8 cellular contexts compared by ENCODE assay signal in genomic region chr9:134066546-134066922, GRCh38. TPM values are rescaled to one million over a fixed set of nuclear protein-coding genes. Genes with fewer than 3 reads are reported as not detected.
DNase-seq lines count a peak whose midpoint lies in the region; ATAC-seq, FAIRE-seq and TF ChIP-seq lines count a peak whose summit lies in the region.

No MANE protein-coding gene starts in this region.

- H3K27me3 Mint-ChIP-seq in CD14-positive monocyte (ENCODE audit: low read depth in 3 of 3) = peaks cover 18 to 25% (median 25%) of the 10 kb centered on the region in 3 donors
- peaks cover 19% of the 10 kb centered on the region for H3K27me3 Mint-ChIP-seq in activated naive CD8-positive, alpha-beta T cell treated with anti-CD3 and anti-CD28 coated beads, Interleukin-2, amount 10 ng/mL, durations not matched to agents 7 days and 5 days

- no peaks in the 10 kb centered on the region for H3K36me3 ChIP-seq in keratinocyte (ENCODE audit: control insufficient read depth in 2 of 2, extremely low read depth in 1 of 2, insufficient read depth in 2 of 2, low read length in 2 of 2)
- H3K36me3 ChIP-seq in suprapubic skin = no peaks in the 10 kb centered on the region

- ATAC-seq in activated naive CD8-positive, alpha-beta T cell treated with anti-CD3 and anti-CD28 coated beads, Interleukin-2, amount 10 ng/mL, durations not matched to agents 7 days and 5 days (ENCODE audit: low read depth) = no peak

- no peak for TF ChIP-seq CTCF in CD14-positive monocyte (IDR thresholded peaks at IDR 0.05)
- no peak for TF ChIP-seq CTCF in keratinocyte (optimal IDR thresholded peaks at IDR 0.05 in 1 of 3, IDR thresholded peaks at IDR 0.05 in 1 of 3, conservative IDR thresholded peaks at IDR 0.05 in 1 of 3; ENCODE audit: extremely low read depth in 1 of 3, insufficient read depth in 2 of 3, low read length in 3 of 3)
- TF ChIP-seq CTCF in suprapubic skin (IDR thresholded peaks at IDR 0.05) = no peak

- no peak for FAIRE-seq in keratinocyte (lab: Jason Lieb, UNC)

- TF ChIP-seq EP300 in suprapubic skin (IDR thresholded peaks at IDR 0.05) = no peak

- H3K4me2 ChIP-seq in keratinocyte (ENCODE audit: control insufficient read depth, extremely low read depth, insufficient read depth, low read depth, low read length) = peak overlapping the region; percentile 98

- H3K9ac ChIP-seq in keratinocyte (ENCODE audit: control insufficient read depth, extremely low read depth, insufficient read depth, low read length) = peak overlapping the region; percentile 90

- peak overlapping the region; percentile 87 to 94 for H3K4me3 Mint-ChIP-seq in CD14-positive monocyte
- H3K4me3 Mint-ChIP-seq in activated naive CD8-positive, alpha-beta T cell treated with anti-CD3 and anti-CD28 coated beads, Interleukin-2, amount 10 ng/mL, durations not matched to agents 7 days and 5 days = peak overlapping the region; percentile 95

- H3K27me3 ChIP-seq in keratinocyte (ENCODE audit: control insufficient read depth, extremely low read depth, insufficient read depth, low read length) = peaks cover 22% of the 10 kb centered on the region
- H3K27me3 ChIP-seq in suprapubic skin = no peaks in the 10 kb centered on the region

- peak overlapping the region; percentile 73 for H3K27ac ChIP-seq in keratinocyte (ENCODE audit: control insufficient read depth, insufficient read depth, low read length)
- peak overlapping the region; percentile 82 for H3K27ac ChIP-seq in suprapubic skin

- 2% methylated on average over 8 of the region's 10 CpGs for WGBS in suprapubic skin

- intact Hi-C loops in CD14-positive monocyte (cut with micrococcal nuclease) = loop anchor here (2.0 to 10.0 kb wide), 4 partner anchors 42 to 858 kb away; partner anchors contain the start of genes WDR5 (in 2 of the 2), BRD3OS (in 1 of the 2) and RXRA (in 1 of the 2)

- H3K79me2 ChIP-seq in keratinocyte (ENCODE audit: control insufficient read depth, insufficient read depth, low read length) = peaks cover 48% of the 10 kb centered on the region

- no peak for DNase-seq in CD14-positive monocyte (ENCODE audit: low spot score)
- peak; percentile 17 for DNase-seq in HT-29 (ENCODE audit: low spot score)
- no peak for DNase-seq in activated naive CD8-positive, alpha-beta T cell treated with anti-CD3 and anti-CD28 coated beads, Interleukin-2, amount 10 ng/mL, durations not matched to agents 7 days and 5 days
- no peak for DNase-seq in keratinocyte (ENCODE audit: low read depth, low spot score)
- DNase-seq in suprapubic skin (ENCODE audit: low spot score in 2 of 2) = no peak
- no peak for DNase-seq in GM19238 (ENCODE audit: insufficient read length, low spot score)
- no peak for DNase-seq in H4 (ENCODE audit: low spot score)
- no peak for DNase-seq in hypothalamus (lab: John Stamatoyannopoulos, UW)

- H3K4me1 Mint-ChIP-seq in CD14-positive monocyte = peaks cover 51% of the 10 kb centered on the region
- peaks cover 19% of the 10 kb centered on the region for H3K4me1 Mint-ChIP-seq in activated naive CD8-positive, alpha-beta T cell treated with anti-CD3 and anti-CD28 coated beads, Interleukin-2, amount 10 ng/mL, durations not matched to agents 7 days and 5 days

- POLR2A ChIA-PET in activated naive CD8-positive, alpha-beta T cell treated with anti-CD3 and anti-CD28 coated beads, Interleukin-2, amount 10 ng/mL, durations not matched to agents 7 days and 5 days (lab: Charles Lee) = interaction anchor here (1.0 to 2.6 kb wide), 4 partner anchors 16 to 70 kb away, joined by 3 to 19 read pairs (median 10); partner anchors contain the start of genes BRD3OS and WDR5

- H3K27ac Mint-ChIP-seq in CD14-positive monocyte = peak overlapping the region; percentile 88 to 95 (median 93)
- peak overlapping the region; percentile 97 for H3K27ac Mint-ChIP-seq in activated naive CD8-positive, alpha-beta T cell treated with anti-CD3 and anti-CD28 coated beads, Interleukin-2, amount 10 ng/mL, durations not matched to agents 7 days and 5 days

- no peaks in the 10 kb centered on the region for H3K9me1 ChIP-seq in keratinocyte (ENCODE audit: control insufficient read depth, extremely low read depth, insufficient read depth, low read length)

- H3K9me3 ChIP-seq in keratinocyte (ENCODE audit: control insufficient read depth, low read depth, low read length) (no peaks in the 10 kb centered on the region), suprapubic skin (no peaks in the 10 kb centered on the region)

- dilution Hi-C loops in keratinocyte (cut with MboI; ENCODE audit: extremely low pct_ligation_motif_present, low sequenced_read_pairs) = no loop called here

- H3K4me3 ChIP-seq in keratinocyte (ENCODE audit: control insufficient read depth in 2 of 3, extremely low read depth in 1 of 3, insufficient read depth in 2 of 3, low read depth in 1 of 3, low read length in 3 of 3) = peak overlapping the region; percentile 70 to 92 (median 83)
- H3K4me3 ChIP-seq in suprapubic skin = peak overlapping the region; percentile 91

- H3K36me3 Mint-ChIP-seq in CD14-positive monocyte = peaks cover 12 to 18% of the 10 kb centered on the region in 2 donors
- no peaks in the 10 kb centered on the region for H3K36me3 Mint-ChIP-seq in activated naive CD8-positive, alpha-beta T cell treated with anti-CD3 and anti-CD28 coated beads, Interleukin-2, amount 10 ng/mL, durations not matched to agents 7 days and 5 days

- H4K20me1 ChIP-seq in keratinocyte (ENCODE audit: control insufficient read depth, extremely low read depth, insufficient read depth, low read length) = peaks cover 8% of the 10 kb centered on the region

- H3K4me1 ChIP-seq in keratinocyte (ENCODE audit: control insufficient read depth, extremely low read depth, insufficient read depth, low read length) (peaks cover 17% of the 10 kb centered on the region), suprapubic skin (peaks cover 60% of the 10 kb centered on the region)

- H3K9me3 Mint-ChIP-seq in CD14-positive monocyte = no peaks in the 10 kb centered on the region
- H3K9me3 Mint-ChIP-seq in activated naive CD8-positive, alpha-beta T cell treated with anti-CD3 and anti-CD28 coated beads, Interleukin-2, amount 10 ng/mL, durations not matched to agents 7 days and 5 days = no peaks in the 10 kb centered on the region

- TF ChIP-seq POLR2A in suprapubic skin (IDR thresholded peaks at IDR 0.05) = no peak

- H2AFZ ChIP-seq in keratinocyte (ENCODE audit: control insufficient read depth, low read length) = no peak overlapping the region

RNA-seq across cellular contexts. Expression of gene BRD3, which starts 1.3 kb away (rescaled TPM):
- polyA plus RNA-seq in CD14-positive monocyte = 10 to 100 TPM; 16.4 to 18.2 TPM
- 15.8 and 21.8 TPM in 2 replicates for total RNA-seq in HT-29 (2014; rRNA removed; shearing (Covaris generic))
- 10 to 100 TPM; 50.7 to 54.1 TPM for total RNA-seq in activated naive CD8-positive, alpha-beta T cell treated with anti-CD3 and anti-CD28 coated beads, Interleukin-2, amount 10 ng/mL, durations not matched to agents 7 days and 5 days
- polyA plus RNA-seq in keratinocyte = 2.5 to 6.3 TPM (median 3.3 TPM) in 3 replicates
- polyA plus RNA-seq in keratinocyte (2011; ENCODE audit: low read depth) = 22.4 TPM
- polyA plus RNA-seq in keratinocyte (2011; cell fraction: cytosol; rRNA removed) = 3.4 and 3.9 TPM in 2 replicates
- 8.0 and 9.2 TPM in 2 replicates for polyA plus RNA-seq in keratinocyte (2011; cell fraction: nucleus; rRNA removed)
- 7.1 and 8.4 TPM in 2 replicates for polyA plus RNA-seq in keratinocyte (2012; ENCODE audit: low replicate concordance)
- polyA minus RNA-seq in keratinocyte = 2.9 to 5.3 TPM (median 4.9 TPM) in 3 replicates
- 12.3 TPM for polyA minus RNA-seq in keratinocyte (2011; cell fraction: cytosol; rRNA and poly(A)+ RNA removed)
- 5.6 and 6.5 TPM in 2 replicates for polyA minus RNA-seq in keratinocyte (2011; cell fraction: nucleus; rRNA and poly(A)+ RNA removed)
- 10 to 100 TPM; 17.6 to 52.9 (median 29.0) TPM for total RNA-seq in suprapubic skin
- total RNA-seq in H4 (2014; rRNA removed; shearing (Covaris generic)) = 2.5 TPM in 2 replicates

RNA-seq across cellular contexts. Expression of gene BRD3OS, which starts 41.3 kb away (rescaled TPM):
- polyA plus RNA-seq in CD14-positive monocyte (1 to 10 TPM; 6.6 to 6.8 TPM), keratinocyte (8.2 to 13.8 TPM (median 8.5 TPM) in 3 replicates)
- 14.2 and 21.0 TPM in 2 replicates for total RNA-seq in HT-29 (2014; rRNA removed; shearing (Covaris generic))
- total RNA-seq in activated naive CD8-positive, alpha-beta T cell treated with anti-CD3 and anti-CD28 coated beads, Interleukin-2, amount 10 ng/mL, durations not matched to agents 7 days and 5 days = 10 to 100 TPM; 14.2 to 17.0 TPM
- 3.3 TPM for polyA plus RNA-seq in keratinocyte (2011; ENCODE audit: low read depth)
- 14.2 and 15.1 TPM in 2 replicates for polyA plus RNA-seq in keratinocyte (2011; cell fraction: cytosol; rRNA removed)
- 9.9 and 11.2 TPM in 2 replicates for polyA plus RNA-seq in keratinocyte (2011; cell fraction: nucleus; rRNA removed)
- polyA plus RNA-seq in keratinocyte (2012; ENCODE audit: low replicate concordance) = 3.2 and 13.3 TPM in 2 replicates
- 6.3 to 10.8 TPM (median 6.5 TPM) in 3 replicates for polyA minus RNA-seq in keratinocyte
- 10.7 TPM for polyA minus RNA-seq in keratinocyte (2011; cell fraction: cytosol; rRNA and poly(A)+ RNA removed)
- polyA minus RNA-seq in keratinocyte (2011; cell fraction: nucleus; rRNA and poly(A)+ RNA removed) = 3.8 and 4.9 TPM in 2 replicates
- 10 to 100 TPM in 1 of 4 donors, 1 to 10 TPM in 3; 6.2 to 10.4 (median 9.5) TPM for total RNA-seq in suprapubic skin
- 23.1 and 26.4 TPM in 2 replicates for total RNA-seq in H4 (2014; rRNA removed; shearing (Covaris generic))
